8 cellular contexts compared by ENCODE assay signal in genomic region chr3:20125912-20126311, GRCh38.
DNase-seq lines count a peak whose midpoint lies in the region; ATAC-seq and TF ChIP-seq lines count a peak whose summit lies in the region.

No MANE protein-coding gene starts in this region.

- peaks cover 61% of the 10 kb centered on the region for H3K36me3 Mint-ChIP-seq in activated T-helper 1 cell treated with anti-CD3 and anti-CD28 coated beads, Interleukin-12 subunit alpha, Interleukin-12 subunit beta, Interleukin-2, Interleukin-4 antibody, amounts not matched to agents 30 ng/mL and 10 ng/mL and 1 ng/mL, durations not matched to agents 14 hours and 24 hours and 36 hours (ENCODE audit: low read depth)
- H3K36me3 Mint-ChIP-seq in WTC11 = no peaks in the 10 kb centered on the region

- 81% methylated on average over 10 of the region's 10 CpGs for WGBS in right cardiac atrium

- intact Hi-C loops in activated T-helper 1 cell treated with anti-CD3 and anti-CD28 coated beads, Interleukin-12 subunit alpha, Interleukin-12 subunit beta, Interleukin-2, Interleukin-4 antibody, amounts not matched to agents 30 ng/mL and 10 ng/mL and 1 ng/mL, durations not matched to agents 14 hours and 24 hours and 36 hours (cut with micrococcal nuclease) = no loop called here
- intact Hi-C loops in right cardiac atrium (cut with DNase I) (no loop called here), Right ventricle myocardium superior (cut with DNase I) (no loop called here)

- CTCF ChIA-PET in WTC11 (lab: Charles Lee) = no interaction called here

- no peak for TF ChIP-seq CTCF in WTC11 (IDR thresholded peaks at IDR 0.05)

- no peaks in the 10 kb centered on the region for H3K9me3 ChIP-seq in right cardiac atrium (ENCODE audit: control insufficient read depth, low read length)

- H3K4me1 Mint-ChIP-seq in activated T-helper 1 cell treated with anti-CD3 and anti-CD28 coated beads, Interleukin-12 subunit alpha, Interleukin-12 subunit beta, Interleukin-2, Interleukin-4 antibody, amounts not matched to agents 30 ng/mL and 10 ng/mL and 1 ng/mL, durations not matched to agents 14 hours and 24 hours and 36 hours (ENCODE audit: low read depth) = peaks cover 14% of the 10 kb centered on the region
- no peaks in the 10 kb centered on the region for H3K4me1 Mint-ChIP-seq in WTC11

- H3K27me3 ChIP-seq in right cardiac atrium (ENCODE audit: control insufficient read depth, insufficient read depth) = no peaks in the 10 kb centered on the region

- H3K27ac ChIP-seq in right cardiac atrium (ENCODE audit: low read length) = no peak overlapping the region

- ATAC-seq in GM19463 (IDR thresholded peaks at IDR 0.05; ENCODE audit: unreplicated experiment) = peak; percentile 99
- peak; percentile 99 for ATAC-seq in HG03196 (IDR thresholded peaks at IDR 0.05; ENCODE audit: unreplicated experiment)
- no peak for ATAC-seq in WTC11
- ATAC-seq in right cardiac atrium = no peak
- no peak for ATAC-seq in Right ventricle myocardium superior (ENCODE audit: poor library complexity)

- H3K27me3 Mint-ChIP-seq in activated T-helper 1 cell treated with anti-CD3 and anti-CD28 coated beads, Interleukin-12 subunit alpha, Interleukin-12 subunit beta, Interleukin-2, Interleukin-4 antibody, amounts not matched to agents 30 ng/mL and 10 ng/mL and 1 ng/mL, durations not matched to agents 14 hours and 24 hours and 36 hours (ENCODE audit: insufficient read depth) = no peaks in the 10 kb centered on the region
- H3K27me3 Mint-ChIP-seq in WTC11 (ENCODE audit: low read depth) = no peaks in the 10 kb centered on the region

- H3K4me3 ChIP-seq in right cardiac atrium (ENCODE audit: low read length) = no peak overlapping the region

- peak overlapping the region; percentile 28 for H3K27ac Mint-ChIP-seq in activated T-helper 1 cell treated with anti-CD3 and anti-CD28 coated beads, Interleukin-12 subunit alpha, Interleukin-12 subunit beta, Interleukin-2, Interleukin-4 antibody, amounts not matched to agents 30 ng/mL and 10 ng/mL and 1 ng/mL, durations not matched to agents 14 hours and 24 hours and 36 hours
- no peak overlapping the region for H3K27ac Mint-ChIP-seq in WTC11

- POLR2A ChIA-PET in WTC11 (lab: Charles Lee) = no interaction called here

- DNase-seq in CD1c-positive myeloid dendritic cell (ENCODE audit: extremely low spot score) = peak; percentile 80
- DNase-seq in activated T-helper 1 cell treated with anti-CD3 and anti-CD28 coated beads, Interleukin-12 subunit alpha, Interleukin-12 subunit beta, Interleukin-2, Interleukin-4 antibody, amounts not matched to agents 30 ng/mL and 10 ng/mL and 1 ng/mL, durations not matched to agents 14 hours and 24 hours and 36 hours (ENCODE audit: low spot score) = no peak
- DNase-seq in WTC11 (ENCODE audit: low spot score) = no peak
- no peak for DNase-seq in DMS153 (lab: John Stamatoyannopoulos, UW)
- no peak for DNase-seq in right cardiac atrium
- no peak for DNase-seq in Right ventricle myocardium superior

- H3K4me3 Mint-ChIP-seq in activated T-helper 1 cell treated with anti-CD3 and anti-CD28 coated beads, Interleukin-12 subunit alpha, Interleukin-12 subunit beta, Interleukin-2, Interleukin-4 antibody, amounts not matched to agents 30 ng/mL and 10 ng/mL and 1 ng/mL, durations not matched to agents 14 hours and 24 hours and 36 hours = no peak overlapping the region
- H3K4me3 Mint-ChIP-seq in WTC11 = no peak overlapping the region

- H3K4me1 ChIP-seq in right cardiac atrium (ENCODE audit: control insufficient read depth, insufficient read depth, low read length) = no peaks in the 10 kb centered on the region

- H3K9me3 Mint-ChIP-seq in activated T-helper 1 cell treated with anti-CD3 and anti-CD28 coated beads, Interleukin-12 subunit alpha, Interleukin-12 subunit beta, Interleukin-2, Interleukin-4 antibody, amounts not matched to agents 30 ng/mL and 10 ng/mL and 1 ng/mL, durations not matched to agents 14 hours and 24 hours and 36 hours = no peaks in the 10 kb centered on the region
- no peaks in the 10 kb centered on the region for H3K9me3 Mint-ChIP-seq in WTC11

TF ChIP-seq in WTC11, 78 proteins besides CTCF, POLR2A, EP300 and RAD21:
- no peak for TF ChIP-seq ZNF121 (CRISPR knock-in tag; IDR thresholded peaks at IDR 0.05)
- TF ChIP-seq GTF2I (CRISPR knock-in tag; conservative IDR thresholded peaks at IDR 0.05) = no peak
- TF ChIP-seq AR (CRISPR knock-in tag; IDR thresholded peaks at IDR 0.05) = no peak
- TF ChIP-seq ZNF317 (CRISPR knock-in tag; IDR thresholded peaks at IDR 0.05; ENCODE audit: borderline replicate concordance, low read depth) = no peak
- TF ChIP-seq RELA (CRISPR knock-in tag; IDR thresholded peaks at IDR 0.05; ENCODE audit: borderline replicate concordance) = no peak
- no peak for TF ChIP-seq ZSCAN18 (CRISPR knock-in tag; IDR thresholded peaks at IDR 0.05)
- TF ChIP-seq ESRRA (CRISPR knock-in tag; IDR thresholded peaks at IDR 0.05; ENCODE audit: borderline replicate concordance) = no peak
- TF ChIP-seq CDX4 (CRISPR knock-in tag; IDR thresholded peaks at IDR 0.05; ENCODE audit: borderline replicate concordance) = no peak

Comparison
In these comparisons a context has a peak if more than half of its experiments do, and no peak if none do; other contexts are left out.
1. ATAC-seq: peak in GM19463 (single experiment) and HG03196 (single experiment); none in WTC11 (single experiment), right cardiac atrium (0 of 2) and Right ventricle myocardium superior (single experiment).